Comparison of ENCODE assay signal across 8 cellular contexts in genomic region chr10:95183451-95184230, GRCh38. TPM values are rescaled to one million over a fixed set of nuclear protein-coding genes. Genes with fewer than 3 reads are reported as not detected.
DNase-seq lines count a peak whose midpoint lies in the region; FAIRE-seq and TF ChIP-seq lines count a peak whose summit lies in the region.

No MANE protein-coding gene starts in this region.

- H3K9me3 ChIP-seq in astrocyte (ENCODE audit: insufficient read depth, low read depth, low read length) = no peaks in the 10 kb centered on the region

- peak; percentile 95 for TF ChIP-seq CTCF in GM12875 (IDR thresholded peaks at IDR 0.05; ENCODE audit: borderline replicate concordance, insufficient read depth, low read depth, low read length)
- TF ChIP-seq CTCF in HFF-Myc (IDR thresholded peaks at IDR 0.05; ENCODE audit: low read depth, low read length, missing control alignments) = peak; percentile 84
- peak; percentile 29 for TF ChIP-seq CTCF in NB4 (IDR thresholded peaks at IDR 0.05; ENCODE audit: low read depth, low read length)
- TF ChIP-seq CTCF in astrocyte (IDR thresholded peaks at IDR 0.05; ENCODE audit: insufficient read depth, low read depth, low read length) = peak; percentile 46
- TF ChIP-seq CTCF in retinal pigment epithelial cell (conservative IDR thresholded peaks at IDR 0.05; ENCODE audit: low read depth, low read length) = peak; percentile 81

- no peaks in the 10 kb centered on the region for H3K4me1 ChIP-seq in astrocyte (ENCODE audit: insufficient read depth, low read length)

- no peaks in the 10 kb centered on the region for H3K27me3 Mint-ChIP-seq in astrocyte (ENCODE audit: low read depth, unreplicated experiment)

- H3K4me3 ChIP-seq in GM12875 (ENCODE audit: low read depth, low read length) = peak overlapping the region; percentile 68
- peak overlapping the region; percentile 53 for H3K4me3 ChIP-seq in HFF-Myc (replicated peaks; ENCODE audit: low read depth, low read length)
- H3K4me3 ChIP-seq in NB4 (ENCODE audit: low read depth, low read length) = no peak overlapping the region
- H3K4me3 ChIP-seq in astrocyte (ENCODE audit: insufficient read depth, low read depth, low read length) = peak overlapping the region; percentile 74
- H3K4me3 ChIP-seq in retinal pigment epithelial cell (ENCODE audit: low read length) = peak overlapping the region; percentile 71

- H3K27ac Mint-ChIP-seq in astrocyte (ENCODE audit: unreplicated experiment) = no peak overlapping the region

- H3K4me2 ChIP-seq in astrocyte (ENCODE audit: low read length) = peak overlapping the region; percentile 96

- peak overlapping the region; percentile 98 for H2AFZ ChIP-seq in astrocyte (ENCODE audit: low read depth, low read length)

- no peaks in the 10 kb centered on the region for H3K79me2 ChIP-seq in astrocyte (ENCODE audit: insufficient read depth, low read length)

- H3K27me3 ChIP-seq in astrocyte (ENCODE audit: insufficient read depth, low read length) = no peaks in the 10 kb centered on the region

- DNase-seq in HFF-Myc (ENCODE audit: extremely low read depth, low read depth) (peak; percentile 43), NB4 (ENCODE audit: low read depth) (peak; percentile 31), T-helper 2 cell (peak; percentile 5 to 66 (median 23)), astrocyte (ENCODE audit: low read depth) (peak; percentile 57), hypothalamus (lab: John Stamatoyannopoulos, UW) (peak in 49 of 51 donors; percentile 2 to 75 (median 50)), retinal pigment epithelial cell (ENCODE audit: low read depth) (peak; percentile 43), cortex of kidney (lab: John Stamatoyannopoulos, UW) (no peak)

- no peak for FAIRE-seq in astrocyte (lab: Jason Lieb, UNC)

- peak overlapping the region; percentile 89 for H3K9ac ChIP-seq in astrocyte (ENCODE audit: low read length)

- peaks cover 11% of the 10 kb centered on the region for H3K4me1 Mint-ChIP-seq in astrocyte (ENCODE audit: low read depth, unreplicated experiment)

- H4K20me1 ChIP-seq in astrocyte (ENCODE audit: insufficient read depth, low read length) = no peaks in the 10 kb centered on the region

- no peaks in the 10 kb centered on the region for H3K36me3 Mint-ChIP-seq in astrocyte (ENCODE audit: low read depth, unreplicated experiment)

- no peaks in the 10 kb centered on the region for H3K36me3 ChIP-seq in astrocyte (ENCODE audit: insufficient read depth, low read length)

- peak overlapping the region; percentile 58 for H3K27ac ChIP-seq in astrocyte (ENCODE audit: low read depth, low read length)

- no peak for TF ChIP-seq POLR2A in NB4 (IDR thresholded peaks at IDR 0.05; ENCODE audit: extremely low read depth, insufficient read length)

- no peaks in the 10 kb centered on the region for H3K9me3 Mint-ChIP-seq in astrocyte (ENCODE audit: unreplicated experiment)

- H3K4me3 Mint-ChIP-seq in astrocyte (ENCODE audit: unreplicated experiment) = peak overlapping the region; percentile 89

RNA-seq across cellular contexts. Expression of gene ACSM6, which starts 10.4 kb away (rescaled TPM):
- total RNA-seq in astrocyte = not detected in 2 replicates

Comparison
In these comparisons a context has a peak if more than half of its experiments do, and no peak if none do; other contexts are left out.
1. CTCF ChIP-seq: peak in every context shown above with its lines; median percentile 95 in GM12875; 84 in HFF-Myc; 81 in retinal pigment epithelial cell; 46 in astrocyte; 29 in NB4.